ENCODE assay signal across 8 cellular contexts in genomic region chr17:70767102-70767701, GRCh38.
DNase-seq lines count a peak whose midpoint lies in the region; TF ChIP-seq lines count a peak whose summit lies in the region.

No MANE protein-coding gene starts in this region.

- TF ChIP-seq CTCF in mammary epithelial cell (conservative IDR thresholded peaks at IDR 0.05 in 1 of 2, IDR thresholded peaks at IDR 0.05 in 1 of 2; ENCODE audit: extremely low read depth in 1 of 2, insufficient read depth in 1 of 2, low read depth in 1 of 2, low read length in 2 of 2): peak; percentile 67 to 71

- no peaks in the 10 kb centered on the region for H3K27me3 ChIP-seq in mammary epithelial cell (ENCODE audit: insufficient read depth, low read length)

- H3K9ac ChIP-seq in mammary epithelial cell (ENCODE audit: insufficient read depth, low read length): no peak overlapping the region

- BruUV-seq in mammary epithelial cell (replicated peaks; lab: Mats Ljungman, UMichigan): no TSS peak

- no peak overlapping the region for H3K4me3 ChIP-seq in mammary epithelial cell (replicated peaks in 1 of 3; ENCODE audit: insufficient read depth in 1 of 3, low read depth in 2 of 3, low read length in 3 of 3)

- no peaks in the 10 kb centered on the region for H3K79me2 ChIP-seq in mammary epithelial cell (ENCODE audit: insufficient read depth, low read length)

- intact Hi-C loops in mammary epithelial cell (cut with micrococcal nuclease): loop anchor here (1.0 to 10.0 kb wide), 3 partner anchors 317 to 1778 kb away; partner anchors contain the start of gene SOX9

- no peaks in the 10 kb centered on the region for H3K9me3 ChIP-seq in mammary epithelial cell (replicated peaks; ENCODE audit: insufficient read depth, low read length)

- in situ Hi-C loops in mammary epithelial cell (cut with MboI; ENCODE audit: low sequenced_read_pairs in 2 of 2): no loop called here

- dilution Hi-C loops in mammary epithelial cell (cut with HindIII; ENCODE audit: low sequenced_read_pairs): no loop called here

- no peaks in the 10 kb centered on the region for H3K36me3 ChIP-seq in mammary epithelial cell (ENCODE audit: insufficient read depth, low read length)

- H3K27ac ChIP-seq in mammary epithelial cell (ENCODE audit: insufficient read depth, low read depth, low read length): no peak overlapping the region

- DNase-seq in NCI-H510A treated with DMSO at 0.1 percent for 48 hours (lab: John Stamatoyannopoulos, UW) (peak; percentile 69), NCI-H510A (lab: John Stamatoyannopoulos, UW) (no peak), NCI-H2081 treated with DMSO at 0.1 percent for 48 hours (lab: John Stamatoyannopoulos, UW) (peak; percentile 65), mammary epithelial cell (peak; percentile 9), middle frontal gyrus (ENCODE audit: extremely low spot score, low spot score) (peak; percentile 15), occipital lobe (lab: John Stamatoyannopoulos, UW) (no peak)
- no peak for DNase-seq in stimulated activated CD4-positive, alpha-beta T cell treated with anti-CD3 and anti-CD28 coated beads, Interleukin-15, amount 100 ng/mL, for 24 hours
- no peak for DNase-seq in activated T-cell treated with anti-CD3 and anti-CD28 coated beads, Interleukin-2, amount 50 U/mL, for 1 hour

- no peaks in the 10 kb centered on the region for H4K20me1 ChIP-seq in mammary epithelial cell (ENCODE audit: insufficient read depth, low read length)

- H3K4me2 ChIP-seq in mammary epithelial cell (ENCODE audit: insufficient read depth, low read depth, low read length): no peak overlapping the region

- WGBS in mammary epithelial cell (ENCODE audit: low coverage, missing lambda C conversion rate): 74% methylated on average over 2 of the region's 2 CpGs

- no peak overlapping the region for H2AFZ ChIP-seq in mammary epithelial cell (ENCODE audit: low read depth, low read length)

- no peaks in the 10 kb centered on the region for H3K4me1 ChIP-seq in mammary epithelial cell (ENCODE audit: insufficient read depth, low read length)

- CTCF ChIA-PET in mammary epithelial cell (lab: Charles Lee; ENCODE audit: low non-redundant PET): interaction anchor here (0.5 to 0.6 kb wide), 2 partner anchors 135 to 1758 kb away, joined by 3 read pairs; no protein-coding TSS in a partner anchor

Comparison
In these comparisons a context has a peak if more than half of its experiments do, and no peak if none do; other contexts are left out.
1. DNase-seq: peak in NCI-H510A treated with DMSO at 0.1 percent for 48 hours (single experiment), NCI-H2081 treated with DMSO at 0.1 percent for 48 hours (single experiment), mammary epithelial cell (single experiment) and middle frontal gyrus (single experiment); none in NCI-H510A (single experiment), occipital lobe (single experiment), stimulated activated CD4-positive, alpha-beta T cell treated with anti-CD3 and anti-CD28 coated beads, Interleukin-15, amount 100 ng/mL, for 24 hours (single experiment) and activated T-cell treated with anti-CD3 and anti-CD28 coated beads, Interleukin-2, amount 50 U/mL, for 1 hour (single experiment).